Comparison of ENCODE assay signal across 25 cellular contexts in genomic region chr1:8176279-8176678, GRCh38.
"Had no signal": no experiment of that assay in that cellular context is flagged by ENCODE, and none has a peak within 500 bp of the region (broad histone marks: within the 10 kb centered on the region; RNA-seq: fewer than 3 reads in every experiment).

No MANE protein-coding gene starts in this region.

- DNase-seq: activated B cell treated with CpG ODN at 0.5 μM for 24 hours; activated CD4-positive, alpha-beta memory T cell treated with anti-CD3 and anti-CD28 coated beads for 36 hours; activated CD4-positive, alpha-beta T cell treated with anti-CD3 and anti-CD28 coated beads, Interleukin-2, amount 10 ng/mL, durations not matched to agents 7 days and 5 days; activated CD8-positive, alpha-beta memory T cell treated with anti-CD3 and anti-CD28 coated beads for 24 hours; activated effector memory CD4-positive, alpha-beta T cell treated with anti-CD3 and anti-CD28 coated beads, Interleukin-2, amount 50 U/mL, for 16 hours; activated naive CD4-positive, alpha-beta T cell treated with Interleukin-2 at 50 U/mL for 16 hours; activated naive CD8-positive, alpha-beta T cell treated with anti-CD3 and anti-CD28 coated beads, Interleukin-2, amount 50 U/mL, for 24 hours; activated T-cell treated with anti-CD3 and anti-CD28 coated beads, Interleukin-2, amount 50 U/mL, for 4 hours; amniotic stem cell; body of pancreas; central memory CD4-positive, alpha-beta T cell; MM.1S; NCI-H1105; NCI-H1436; NCI-H1694 treated with DMSO at 0.1 percent for 48 hours; NCI-H2029 treated with DMSO at 0.1 percent for 48 hours; NCI-H446 treated with DMSO at 0.1 percent for 48 hours; NCI-H69; NK-92 treated with Interleukin-12 subunit alpha and Interleukin-12 subunit beta, amount 100 ng/mL, for 24 hours; SIG-M5; T-helper 17 cell; T-helper 9 cell had no signal

- H3K9me3 ChIP-seq: body of pancreas had no signal

- ATAC-seq: activated naive CD4-positive, alpha-beta T cell treated with anti-CD3 and anti-CD28 coated beads, Interleukin-2, amount 50 U/mL, for 72 hours; activated naive CD8-positive, alpha-beta T cell treated with anti-CD3 and anti-CD28 coated beads, Interleukin-2, amount 50 U/mL, for 24 hours; activated T-cell treated with anti-CD3 and anti-CD28 coated beads, Interleukin-2, amount 50 U/mL, for 4 hours; body of pancreas; T-helper 17 cell had no signal

- H3K4me3 ChIP-seq: ascending aorta, body of pancreas, coronary artery had no signal

- H3K27ac ChIP-seq: ascending aorta, body of pancreas, coronary artery had no signal

- H3K36me3 ChIP-seq: ascending aorta had no signal

- H3K27me3 ChIP-seq: ascending aorta, body of pancreas had no signal
